Comparison of ENCODE assay signal across 18 cellular contexts in genomic region chr5:114782217-114782616, GRCh38.
DNase-seq lines count a peak whose midpoint lies in the region; ATAC-seq and TF ChIP-seq lines count a peak whose summit lies in the region.
"Had no signal": no experiment of that assay in that cellular context is flagged by ENCODE, and none has a peak within 500 bp of the region (broad histone marks: within the 10 kb centered on the region; RNA-seq: fewer than 3 reads in every experiment).

No MANE protein-coding gene starts in this region.

- H3K4me1 ChIP-seq in right cardiac atrium (ENCODE audit: control insufficient read depth, insufficient read depth, low read length) (no peaks in the 10 kb centered on the region), left ventricle myocardium inferior (no peaks in the 10 kb centered on the region), tibial artery (no peaks in the 10 kb centered on the region)
- H3K4me1 ChIP-seq: BLaER1 treated with 17β-estradiol and CSF1 and Interleukin-3, amounts not matched to agents 10 nM and 100 nM had no signal

- H3K9me3 Mint-ChIP-seq in activated T-helper 2 cell treated with anti-CD3 and anti-CD28 coated beads, Interferon-gamma antibody, Interleukin-2, Interleukin-4, amounts not matched to agents 10 μg/mL and 5 μg/mL and 100 μg/mL, durations not matched to agents 14 hours and 24 hours and 36 hours: no peaks in the 10 kb centered on the region
- H3K9me3 Mint-ChIP-seq: H9 had no signal

- no peak overlapping the region for H3K27ac Mint-ChIP-seq in activated T-helper 2 cell treated with anti-CD3 and anti-CD28 coated beads, Interferon-gamma antibody, Interleukin-2, Interleukin-4, amounts not matched to agents 10 μg/mL and 5 μg/mL and 100 μg/mL, durations not matched to agents 14 hours and 24 hours and 36 hours
- H3K27ac Mint-ChIP-seq: B cell; CD4-positive, CD25-positive, alpha-beta regulatory T cell; CD8-positive, alpha-beta memory T cell; H9 had no signal

- H3K36me3 ChIP-seq in left ventricle myocardium inferior (no peaks in the 10 kb centered on the region), tibial artery (no peaks in the 10 kb centered on the region)
- H3K36me3 ChIP-seq: BLaER1 treated with 17β-estradiol and CSF1 and Interleukin-3, amounts not matched to agents 10 nM and 100 nM had no signal

- H3K9me3 ChIP-seq in right cardiac atrium (ENCODE audit: control insufficient read depth, low read length) (no peaks in the 10 kb centered on the region), left ventricle myocardium inferior (replicated peaks) (no peaks in the 10 kb centered on the region), tibial artery (no peaks in the 10 kb centered on the region)
- H3K9me3 ChIP-seq: BLaER1 treated with 17β-estradiol and CSF1 and Interleukin-3, amounts not matched to agents 10 nM and 100 nM had no signal

- WGBS in right cardiac atrium: 82% methylated on average over 8 of the region's 8 CpGs

- no peak overlapping the region for H3K4me3 ChIP-seq in right cardiac atrium (ENCODE audit: low read length)
- no peak overlapping the region for H3K4me3 ChIP-seq in left ventricle myocardium inferior
- H3K4me3 ChIP-seq in tibial artery: no peak overlapping the region
- H3K4me3 ChIP-seq: BLaER1 treated with 17β-estradiol and CSF1 and Interleukin-3, amounts not matched to agents 10 nM and 100 nM had no signal

- H3K27ac ChIP-seq in right cardiac atrium (ENCODE audit: low read length) (no peak overlapping the region), left ventricle myocardium inferior (replicated peaks) (no peak overlapping the region), tibial artery (no peak overlapping the region)
- H3K27ac ChIP-seq: BLaER1 treated with 17β-estradiol and CSF1 and Interleukin-3, amounts not matched to agents 10 nM and 100 nM had no signal

- no peak for ATAC-seq in right cardiac atrium

- H3K36me3 Mint-ChIP-seq in activated T-helper 2 cell treated with anti-CD3 and anti-CD28 coated beads, Interferon-gamma antibody, Interleukin-2, Interleukin-4, amounts not matched to agents 10 μg/mL and 5 μg/mL and 100 μg/mL, durations not matched to agents 14 hours and 24 hours and 36 hours (ENCODE audit: low read depth): no peaks in the 10 kb centered on the region
- H3K36me3 Mint-ChIP-seq: CD4-positive, CD25-positive, alpha-beta regulatory T cell; CD8-positive, alpha-beta memory T cell had no signal

- no peak for TF ChIP-seq CTCF in left ventricle myocardium inferior (IDR thresholded peaks at IDR 0.05; ENCODE audit: borderline replicate concordance)
- no peak for TF ChIP-seq CTCF in tibial artery (IDR thresholded peaks at IDR 0.05)

- no peaks in the 10 kb centered on the region for H3K27me3 ChIP-seq in right cardiac atrium (ENCODE audit: control insufficient read depth, insufficient read depth)
- H3K27me3 ChIP-seq in left ventricle myocardium inferior (ENCODE audit: low read depth): peaks cover 3% of the 10 kb centered on the region
- H3K27me3 ChIP-seq in tibial artery: no peaks in the 10 kb centered on the region
- H3K27me3 ChIP-seq: BLaER1 treated with 17β-estradiol and CSF1 and Interleukin-3, amounts not matched to agents 10 nM and 100 nM had no signal

- peak in 2 of 3 donors; percentile 19 to 33 for DNase-seq in right cardiac atrium
- DNase-seq in left ventricle myocardium inferior: no peak
- peak in 38 of 58 donors; percentile 0 to 56 (median 12) for DNase-seq in anterior cingulate cortex (lab: John Stamatoyannopoulos, UW)
- peak; percentile 79 for DNase-seq in cerebellum (ENCODE audit: low spot score)
- DNase-seq in NCI-H128 (lab: John Stamatoyannopoulos, UW; ENCODE audit: unreplicated experiment): no peak
- DNase-seq in GOT3 (lab: John Stamatoyannopoulos, UW): no peak
- DNase-seq in tibial artery: no peak
- DNase-seq in activated T-helper 2 cell treated with anti-CD3 and anti-CD28 coated beads, Interferon-gamma antibody, Interleukin-2, Interleukin-4, amounts not matched to agents 10 μg/mL and 5 μg/mL and 100 μg/mL, durations not matched to agents 14 hours and 24 hours and 36 hours (ENCODE audit: low spot score): no peak
- DNase-seq: 8988T; CD4-positive, CD25-positive, alpha-beta regulatory T cell; CD8-positive, alpha-beta memory T cell; COR-L47; DMS 273 treated with DMSO at 0.1 percent for 48 hours; DND-41; EL had no signal

- H3K27me3 Mint-ChIP-seq in activated T-helper 2 cell treated with anti-CD3 and anti-CD28 coated beads, Interferon-gamma antibody, Interleukin-2, Interleukin-4, amounts not matched to agents 10 μg/mL and 5 μg/mL and 100 μg/mL, durations not matched to agents 14 hours and 24 hours and 36 hours (ENCODE audit: low read depth): no peaks in the 10 kb centered on the region
- H3K27me3 Mint-ChIP-seq: B cell; CD4-positive, CD25-positive, alpha-beta regulatory T cell; CD8-positive, alpha-beta memory T cell had no signal

- intact Hi-C loops in right cardiac atrium (cut with DNase I): loop anchor here in 1 of 4 donors (10.0 kb wide), 1 partner anchor 1107 kb away; no protein-coding TSS in a partner anchor
- intact Hi-C loops in left ventricle myocardium inferior (cut with micrococcal nuclease): no loop called here
- intact Hi-C loops in tibial artery (cut with DNase I; ENCODE audit: low total_unique reads): no loop called here
- intact Hi-C loops in activated T-helper 2 cell treated with anti-CD3 and anti-CD28 coated beads, Interferon-gamma antibody, Interleukin-2, Interleukin-4, amounts not matched to agents 10 μg/mL and 5 μg/mL and 100 μg/mL, durations not matched to agents 14 hours and 24 hours and 36 hours (cut with micrococcal nuclease): no loop called here

- no peaks in the 10 kb centered on the region for H3K4me1 Mint-ChIP-seq in activated T-helper 2 cell treated with anti-CD3 and anti-CD28 coated beads, Interferon-gamma antibody, Interleukin-2, Interleukin-4, amounts not matched to agents 10 μg/mL and 5 μg/mL and 100 μg/mL, durations not matched to agents 14 hours and 24 hours and 36 hours (ENCODE audit: low read depth)
- H3K4me1 Mint-ChIP-seq: B cell; CD4-positive, CD25-positive, alpha-beta regulatory T cell; CD8-positive, alpha-beta memory T cell; H9 had no signal

- no peak overlapping the region for H3K4me3 Mint-ChIP-seq in activated T-helper 2 cell treated with anti-CD3 and anti-CD28 coated beads, Interferon-gamma antibody, Interleukin-2, Interleukin-4, amounts not matched to agents 10 μg/mL and 5 μg/mL and 100 μg/mL, durations not matched to agents 14 hours and 24 hours and 36 hours (ENCODE audit: low read depth)
- H3K4me3 Mint-ChIP-seq: B cell; CD4-positive, CD25-positive, alpha-beta regulatory T cell; H9 had no signal

Comparison
In these comparisons a context has a peak if more than half of its experiments do, and no peak if none do; other contexts are left out.
1. DNase-seq: peak in right cardiac atrium (2 of 3), anterior cingulate cortex (38 of 58) and cerebellum (single experiment); none in left ventricle myocardium inferior (single experiment), NCI-H128 (single experiment), GOT3 (single experiment), tibial artery (0 of 2) and activated T-helper 2 cell treated with anti-CD3 and anti-CD28 coated beads, Interferon-gamma antibody, Interleukin-2, Interleukin-4, amounts not matched to agents 10 μg/mL and 5 μg/mL and 100 μg/mL, durations not matched to agents 14 hours and 24 hours and 36 hours (single experiment).